ENCODE assay signal across 8 cellular contexts in genomic region chr5:15008476-15008875, GRCh38.
A peak's percentile ranks its signal among the peaks of the same experiment; 100 is the strongest.
DNase-seq lines count a peak whose midpoint lies in the region; ATAC-seq, FAIRE-seq and TF ChIP-seq lines count a peak whose summit lies in the region.

No MANE protein-coding gene starts in this region.

- FAIRE-seq in H54 (lab: Jason Lieb, UNC), result peak; percentile 98

- peak; percentile 98 for ATAC-seq in sciatic nerve
- no peak for ATAC-seq in GM21381 (IDR thresholded peaks at IDR 0.05; ENCODE audit: unreplicated experiment)
- ATAC-seq in HG03196 (IDR thresholded peaks at IDR 0.05; ENCODE audit: unreplicated experiment), result no peak

- DNase-seq in H54 (ENCODE audit: insufficient read length, low spot score) (peak; percentile 80), SHP77 treated with DMSO at 0.1 percent for 48 hours (lab: John Stamatoyannopoulos, UW) (peak; percentile 99), glomerular visceral epithelial cell (ENCODE audit: extremely low spot score) (peak; percentile 91), sciatic nerve (ENCODE audit: low spot score) (peak; percentile 91)
- DNase-seq in stimulated activated CD4-positive, alpha-beta T cell treated with anti-CD3 and anti-CD28 coated beads, Interleukin-4, amount 100 ng/mL, for 4 hours, result no peak
- no peak for DNase-seq in effector CD8-positive, alpha-beta T cell (lab: John Stamatoyannopoulos, UW)

- no peak for TF ChIP-seq POLR2A in H54 (IDR thresholded peaks at IDR 0.05; ENCODE audit: low read depth, low read length)

- intact Hi-C loops in sciatic nerve (cut with DNase I), result no loop called here

Comparison
In these comparisons a context has a peak if more than half of its experiments do, and no peak if none do; other contexts are left out.
1. DNase-seq: peak in H54 (single experiment), SHP77 treated with DMSO at 0.1 percent for 48 hours (single experiment), glomerular visceral epithelial cell (single experiment) and sciatic nerve (single experiment); none in stimulated activated CD4-positive, alpha-beta T cell treated with anti-CD3 and anti-CD28 coated beads, Interleukin-4, amount 100 ng/mL, for 4 hours (0 of 2) and effector CD8-positive, alpha-beta T cell (single experiment).